ENCODE assay signal across 8 cellular contexts in genomic region chr4:128060620-128061565, GRCh38. TPM values are rescaled to one million over a fixed set of nuclear protein-coding genes. Genes with fewer than 3 reads are reported as not detected.
DNase-seq lines count a peak whose midpoint lies in the region; ATAC-seq and TF ChIP-seq lines count a peak whose summit lies in the region.

Gene LARP1B (plus strand): TSS chr4:128061312. CDS start chr4:128074952, 13,640 bp downstream.

- DNase-seq in ELF-1 (ENCODE audit: low read depth, low spot score) (peak; percentile 97), H4 (ENCODE audit: low spot score) (peak; percentile 93), LNCaP clone FGC (ENCODE audit: low read depth) (peak; percentile 83), RWPE2 (ENCODE audit: low spot score) (peak; percentile 96), fibroblast of peridontal ligament (ENCODE audit: extremely low read depth) (peak; percentile 91)
- peak; percentile 93 for DNase-seq in activated T-helper 2 cell treated with anti-CD3 and anti-CD28 coated beads, Interferon-gamma antibody, Interleukin-2, Interleukin-4, amounts not matched to agents 10 μg/mL and 5 μg/mL and 100 μg/mL, durations not matched to agents 14 hours and 24 hours and 36 hours (ENCODE audit: low spot score)
- peak; percentile 95 for DNase-seq in stimulated activated naive CD8-positive, alpha-beta T cell treated with anti-CD3 and anti-CD28 coated beads, Interleukin-15, Interleukin-2, amounts not matched to agents 100 U/mL and 50 U/mL, for 24 hours

- H3K4me3 ChIP-seq in LNCaP clone FGC (ENCODE audit: low read depth, low read length), result peak within 1 kb of the TSS; percentile 68
- peak within 1 kb of the TSS; percentile 87 for H3K4me3 ChIP-seq in RWPE2 (ENCODE audit: severe bottlenecking)

- peak within 1 kb of the TSS; percentile 80 for H3K27ac ChIP-seq in RWPE2 (ENCODE audit: poor library complexity, severe bottlenecking)

- ATAC-seq in RWPE2 (ENCODE audit: low read depth), result peak; percentile 87
- ATAC-seq in stimulated activated naive CD8-positive, alpha-beta T cell treated with anti-CD3 and anti-CD28 coated beads, Interleukin-15, Interleukin-2, amounts not matched to agents 100 U/mL and 50 U/mL, for 24 hours, result peak; percentile 94

- no peak for TF ChIP-seq CTCF in LNCaP clone FGC (IDR thresholded peaks at IDR 0.05; ENCODE audit: control insufficient read depth, extremely low read depth, insufficient read depth)
- no peak for TF ChIP-seq CTCF in RWPE2 (IDR thresholded peaks at IDR 0.05; ENCODE audit: poor library complexity, severe bottlenecking)
- no peak for TF ChIP-seq CTCF in nephron (IDR thresholded peaks at IDR 0.05; ENCODE audit: unreplicated experiment in 3 of 3)

- no peaks in the 10 kb centered on the region for H3K36me3 Mint-ChIP-seq in activated T-helper 2 cell treated with anti-CD3 and anti-CD28 coated beads, Interferon-gamma antibody, Interleukin-2, Interleukin-4, amounts not matched to agents 10 μg/mL and 5 μg/mL and 100 μg/mL, durations not matched to agents 14 hours and 24 hours and 36 hours (ENCODE audit: low read depth)
- no peaks in the 10 kb centered on the region for H3K36me3 Mint-ChIP-seq in nephron (ENCODE audit: low read depth)

- no peaks in the 10 kb centered on the region for H3K36me3 ChIP-seq in RWPE2 (ENCODE audit: low read depth)

- no peaks in the 10 kb centered on the region for H3K27me3 ChIP-seq in RWPE2 (ENCODE audit: insufficient read depth, poor library complexity, severe bottlenecking)

- H3K4me1 Mint-ChIP-seq in activated T-helper 2 cell treated with anti-CD3 and anti-CD28 coated beads, Interferon-gamma antibody, Interleukin-2, Interleukin-4, amounts not matched to agents 10 μg/mL and 5 μg/mL and 100 μg/mL, durations not matched to agents 14 hours and 24 hours and 36 hours (ENCODE audit: low read depth), result peaks cover 12% of the 10 kb centered on the region
- H3K4me1 Mint-ChIP-seq in nephron, result peaks cover 5% of the 10 kb centered on the region

- intact Hi-C loops in activated T-helper 2 cell treated with anti-CD3 and anti-CD28 coated beads, Interferon-gamma antibody, Interleukin-2, Interleukin-4, amounts not matched to agents 10 μg/mL and 5 μg/mL and 100 μg/mL, durations not matched to agents 14 hours and 24 hours and 36 hours (cut with micrococcal nuclease), result loop anchor here (1.0 to 2.0 kb wide), 5 partner anchors 96 to 1032 kb away; partner anchors contain the start of genes ABHD18, HSPA4L, MFSD8 and PLK4

- no peaks in the 10 kb centered on the region for H3K27me3 Mint-ChIP-seq in activated T-helper 2 cell treated with anti-CD3 and anti-CD28 coated beads, Interferon-gamma antibody, Interleukin-2, Interleukin-4, amounts not matched to agents 10 μg/mL and 5 μg/mL and 100 μg/mL, durations not matched to agents 14 hours and 24 hours and 36 hours (ENCODE audit: low read depth)
- H3K27me3 Mint-ChIP-seq in nephron (ENCODE audit: low read depth), result peaks cover 3% of the 10 kb centered on the region

- no peaks in the 10 kb centered on the region for H3K9me3 ChIP-seq in RWPE2 (ENCODE audit: severe bottlenecking)

- peak within 1 kb of the TSS; percentile 90 for H3K4me3 Mint-ChIP-seq in activated T-helper 2 cell treated with anti-CD3 and anti-CD28 coated beads, Interferon-gamma antibody, Interleukin-2, Interleukin-4, amounts not matched to agents 10 μg/mL and 5 μg/mL and 100 μg/mL, durations not matched to agents 14 hours and 24 hours and 36 hours (ENCODE audit: low read depth)
- H3K4me3 Mint-ChIP-seq in nephron, result peak within 1 kb of the TSS; percentile 91 to 97 (median 96)

- peaks cover 3% of the 10 kb centered on the region for H3K4me1 ChIP-seq in RWPE2 (ENCODE audit: insufficient read depth, poor library complexity, severe bottlenecking)

- peak within 1 kb of the TSS; percentile 95 for H3K27ac Mint-ChIP-seq in activated T-helper 2 cell treated with anti-CD3 and anti-CD28 coated beads, Interferon-gamma antibody, Interleukin-2, Interleukin-4, amounts not matched to agents 10 μg/mL and 5 μg/mL and 100 μg/mL, durations not matched to agents 14 hours and 24 hours and 36 hours
- peak within 1 kb of the TSS; percentile 97 to 99 (median 98) for H3K27ac Mint-ChIP-seq in nephron

- H3K9me3 Mint-ChIP-seq in activated T-helper 2 cell treated with anti-CD3 and anti-CD28 coated beads, Interferon-gamma antibody, Interleukin-2, Interleukin-4, amounts not matched to agents 10 μg/mL and 5 μg/mL and 100 μg/mL, durations not matched to agents 14 hours and 24 hours and 36 hours, result no peaks in the 10 kb centered on the region
- no peaks in the 10 kb centered on the region for H3K9me3 Mint-ChIP-seq in nephron

RNA-seq across cellular contexts. Expression of gene LARP1B, which starts in this region (rescaled TPM):
- 15.7 and 16.5 TPM in 2 replicates for total RNA-seq in H4 (2014; rRNA removed; shearing (Covaris generic))
- total RNA-seq in activated T-helper 2 cell treated with anti-CD3 and anti-CD28 coated beads, Interferon-gamma antibody, Interleukin-2, Interleukin-4, amounts not matched to agents 10 μg/mL and 5 μg/mL and 100 μg/mL, durations not matched to agents 14 hours and 24 hours and 36 hours, result 31.9 and 32.2 TPM in 2 replicates

Comparison
In these comparisons a context has a peak if more than half of its experiments do, and no peak if none do; other contexts are left out.
1. Peak in every context shown above with its lines: DNase-seq, ATAC-seq, H3K4me3 ChIP-seq and H3K27ac ChIP-seq.